Comparison of ENCODE assay signal across 8 cellular contexts in the genomic region with DNA sequence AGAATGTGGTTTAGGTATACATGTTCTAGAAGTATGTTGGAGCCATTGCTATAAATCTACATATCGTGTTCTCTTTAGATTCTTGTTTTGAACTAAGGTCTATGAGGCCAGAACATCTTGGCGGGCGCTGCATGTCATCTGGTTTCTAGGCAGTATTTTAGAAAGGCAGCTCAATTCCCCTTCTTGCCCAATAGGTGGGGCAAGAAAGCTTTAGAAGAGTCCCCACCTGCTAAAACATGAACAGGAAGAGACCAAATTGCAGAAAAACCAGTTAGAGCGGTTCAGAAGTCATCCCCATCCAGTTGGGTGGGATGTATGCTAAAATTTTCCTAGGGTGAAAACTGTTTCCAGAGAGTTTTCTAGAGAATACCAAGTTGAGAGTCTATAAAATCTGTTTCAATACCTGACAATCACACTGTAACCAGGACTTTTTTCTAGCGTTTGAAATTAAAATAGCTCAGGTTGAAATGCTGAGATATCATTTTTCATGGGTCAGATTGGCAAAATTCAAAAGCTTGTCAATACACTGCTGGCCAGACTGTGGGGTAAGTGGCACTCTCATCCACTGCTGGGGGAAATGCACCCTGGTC. TPM values are rescaled to one million over a fixed set of nuclear protein-coding genes. Genes with fewer than 3 reads are reported as not detected.
DNase-seq lines count a peak whose midpoint lies in the region; ATAC-seq and TF ChIP-seq lines count a peak whose summit lies in the region.

No MANE protein-coding gene starts in this region.

- no peaks in the 10 kb centered on the region for H3K36me3 ChIP-seq in BE2C

- H3K36me3 Mint-ChIP-seq in activated naive CD4-positive, alpha-beta T cell treated with anti-CD3 and anti-CD28 coated beads, Interleukin-2, amount 50 U/mL, for 72 hours, result no peaks in the 10 kb centered on the region
- no peaks in the 10 kb centered on the region for H3K36me3 Mint-ChIP-seq in stimulated activated effector memory CD8-positive, alpha-beta T cell treated with anti-CD3 and anti-CD28 coated beads, Interleukin-12 subunit alpha, Interleukin-12 subunit beta, amount 100 ng/mL, for 72 hours

- peak; percentile 10 for DNase-seq in BE2C
- DNase-seq in NCI-H2227 treated with DMSO at 0.1 percent for 48 hours (lab: John Stamatoyannopoulos, UW), result peak; percentile 61
- DNase-seq in activated naive CD4-positive, alpha-beta T cell treated with anti-CD3 and anti-CD28 coated beads, Interleukin-2, amount 50 U/mL, for 72 hours (ENCODE audit: low spot score in 2 of 2), result peak in 1 of 2 donors; percentile 5
- DNase-seq in left ventricle myocardium superior, result no peak
- no peak for DNase-seq in stimulated activated effector memory CD8-positive, alpha-beta T cell treated with anti-CD3 and anti-CD28 coated beads, Interleukin-12 subunit alpha, Interleukin-12 subunit beta, amount 100 ng/mL, for 72 hours (ENCODE audit: low spot score in 2 of 2)
- DNase-seq in cortex of kidney (lab: John Stamatoyannopoulos, UW), result no peak

- no peaks in the 10 kb centered on the region for H3K4me1 ChIP-seq in BE2C

- no peak overlapping the region for H3K4me3 ChIP-seq in BE2C (ENCODE audit: low read depth, low read length)

- TF ChIP-seq CTCF in BE2C (IDR thresholded peaks at IDR 0.05; ENCODE audit: low read depth, low read length) (peak; percentile 73), GM12873 (IDR thresholded peaks at IDR 0.05; ENCODE audit: insufficient read depth, low read depth, low read length, missing control alignments) (peak; percentile 79)

- intact Hi-C loops in left ventricle myocardium superior (cut with micrococcal nuclease), result no loop called here

- H3K9me3 ChIP-seq in BE2C, result no peaks in the 10 kb centered on the region

- H3K4me3 Mint-ChIP-seq in stimulated activated effector memory CD8-positive, alpha-beta T cell treated with anti-CD3 and anti-CD28 coated beads, Interleukin-12 subunit alpha, Interleukin-12 subunit beta, amount 100 ng/mL, for 72 hours, result no peak overlapping the region

- no peaks in the 10 kb centered on the region for H3K27me3 ChIP-seq in BE2C

- peaks cover 5% of the 10 kb centered on the region for H3K4me1 Mint-ChIP-seq in stimulated activated effector memory CD8-positive, alpha-beta T cell treated with anti-CD3 and anti-CD28 coated beads, Interleukin-12 subunit alpha, Interleukin-12 subunit beta, amount 100 ng/mL, for 72 hours

- no peak overlapping the region for H3K27ac Mint-ChIP-seq in activated naive CD4-positive, alpha-beta T cell treated with anti-CD3 and anti-CD28 coated beads, Interleukin-2, amount 50 U/mL, for 72 hours
- no peak overlapping the region for H3K27ac Mint-ChIP-seq in stimulated activated effector memory CD8-positive, alpha-beta T cell treated with anti-CD3 and anti-CD28 coated beads, Interleukin-12 subunit alpha, Interleukin-12 subunit beta, amount 100 ng/mL, for 72 hours

- no peaks in the 10 kb centered on the region for H3K9me3 Mint-ChIP-seq in activated naive CD4-positive, alpha-beta T cell treated with anti-CD3 and anti-CD28 coated beads, Interleukin-2, amount 50 U/mL, for 72 hours
- no peaks in the 10 kb centered on the region for H3K9me3 Mint-ChIP-seq in stimulated activated effector memory CD8-positive, alpha-beta T cell treated with anti-CD3 and anti-CD28 coated beads, Interleukin-12 subunit alpha, Interleukin-12 subunit beta, amount 100 ng/mL, for 72 hours

- ATAC-seq in HG02885 (IDR thresholded peaks at IDR 0.05; ENCODE audit: poor library complexity, unreplicated experiment) (peak; percentile 89), left ventricle myocardium superior (peak; percentile 62)
- ATAC-seq in activated naive CD4-positive, alpha-beta T cell treated with anti-CD3 and anti-CD28 coated beads, Interleukin-2, amount 50 U/mL, for 72 hours, result peak; percentile 68 to 69
- ATAC-seq in stimulated activated effector memory CD8-positive, alpha-beta T cell treated with anti-CD3 and anti-CD28 coated beads, Interleukin-12 subunit alpha, Interleukin-12 subunit beta, amount 100 ng/mL, for 72 hours, result peak; percentile 56

RNA-seq across cellular contexts. Expression of a gene that starts 17.5 kb away (rescaled TPM):
- 8.1 TPM for polyA plus RNA-seq in BE2C (2012; ENCODE audit: insufficient read depth, insufficient read length, low read depth)
- 10 to 100 TPM; 76.0 to 97.3 TPM for total RNA-seq in activated naive CD4-positive, alpha-beta T cell treated with anti-CD3 and anti-CD28 coated beads, Interleukin-2, amount 50 U/mL, for 72 hours
- total RNA-seq in left ventricle myocardium superior, result 73.4 TPM

Comparison
In these comparisons a context has a peak if more than half of its experiments do, and no peak if none do; other contexts are left out.
1. DNase-seq: peak in BE2C (single experiment) and NCI-H2227 treated with DMSO at 0.1 percent for 48 hours (single experiment); none in left ventricle myocardium superior (single experiment), stimulated activated effector memory CD8-positive, alpha-beta T cell treated with anti-CD3 and anti-CD28 coated beads, Interleukin-12 subunit alpha, Interleukin-12 subunit beta, amount 100 ng/mL, for 72 hours (0 of 2) and cortex of kidney (single experiment).
2. Peak in every context shown above with its lines, with median percentiles within 50 percentile points of each other: ATAC-seq.